In the genomic region with DNA sequence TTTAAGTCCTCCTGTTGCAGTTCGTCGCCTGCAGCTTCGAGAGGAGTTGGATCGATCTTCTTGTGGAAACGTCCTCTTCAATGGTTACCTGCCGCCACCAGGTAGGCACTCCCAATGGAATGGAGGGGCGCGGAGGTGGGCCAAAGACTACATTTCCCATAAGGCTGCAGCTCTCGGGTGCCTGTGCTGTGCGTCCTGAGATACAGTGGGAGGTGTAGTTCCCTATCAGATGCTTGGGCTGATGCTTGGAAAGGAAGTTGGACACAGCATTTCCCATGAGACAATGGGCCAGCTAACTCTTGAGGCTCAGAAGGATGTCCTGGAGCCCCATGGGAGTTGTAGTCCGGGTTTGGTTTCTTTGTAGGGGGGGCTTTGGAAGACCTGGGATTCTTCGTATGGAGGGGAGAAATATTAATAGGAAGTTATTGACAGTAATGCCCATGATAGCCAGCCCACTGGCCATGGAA, we compare ENCODE assay signal across 9 cellular contexts. TPM values are rescaled to one million over a fixed set of nuclear protein-coding genes. Genes with fewer than 3 reads are reported as not detected.
DNase-seq lines count a peak whose midpoint lies in the region; ATAC-seq lines count a peak whose summit lies in the region.
"Had no signal": no experiment of that assay in that cellular context is flagged by ENCODE, and none has a peak within 500 bp of the region (broad histone marks: within the 10 kb centered on the region; RNA-seq: fewer than 3 reads in every experiment).

No MANE protein-coding gene starts in this region.

- peaks cover 26% of the 10 kb centered on the region for H3K4me1 Mint-ChIP-seq in activated CD4-positive, alpha-beta T cell treated with anti-CD3 and anti-CD28 coated beads, Interleukin-2, amount 10 ng/mL, durations not matched to agents 7 days and 5 days
- peaks cover 40% of the 10 kb centered on the region for H3K4me1 Mint-ChIP-seq in stimulated activated memory B cell treated with anti-CD40 and anti-IgM and Interleukin-4, amounts not matched to agents 10 μg/mL and 1 μg/mL and 100 μg/mL, for 72 hours

- no peaks in the 10 kb centered on the region for H3K27me3 Mint-ChIP-seq in activated CD4-positive, alpha-beta T cell treated with anti-CD3 and anti-CD28 coated beads, Interleukin-2, amount 10 ng/mL, durations not matched to agents 7 days and 5 days
- no peaks in the 10 kb centered on the region for H3K27me3 Mint-ChIP-seq in stimulated activated memory B cell treated with anti-CD40 and anti-IgM and Interleukin-4, amounts not matched to agents 10 μg/mL and 1 μg/mL and 100 μg/mL, for 72 hours

- DNase-seq in activated CD4-positive, alpha-beta T cell treated with anti-CD3 and anti-CD28 coated beads, Interleukin-2, amount 10 ng/mL, durations not matched to agents 7 days and 5 days: no peak
- DNase-seq in activated CD4-positive, alpha-beta T cell treated with anti-CD3 and anti-CD28 coated beads for 4 hours: no peak
- peak; percentile 89 for DNase-seq in NCI-H82 (lab: John Stamatoyannopoulos, UW)
- peak; percentile 78 for DNase-seq in cerebellar cortex (ENCODE audit: low spot score)
- DNase-seq in stimulated activated CD4-positive, alpha-beta T cell treated with anti-CD3 and anti-CD28 coated beads, Interleukin-4, amount 100 ng/mL, for 4 hours: no peak
- no peak for DNase-seq in stimulated activated naive CD4-positive, alpha-beta T cell treated with Interleukin-2 at 50 U/mL for 16 hours (lab: John Stamatoyannopoulos, UW)
- no peak for DNase-seq in stimulated activated CD8-positive, alpha-beta memory T cell treated with anti-CD3 and anti-CD28 coated beads, Interleukin-4, amount 100 ng/mL, for 48 hours
- DNase-seq: GF-D8 had no signal

- peak overlapping the region; percentile 87 for H3K4me3 Mint-ChIP-seq in activated CD4-positive, alpha-beta T cell treated with anti-CD3 and anti-CD28 coated beads, Interleukin-2, amount 10 ng/mL, durations not matched to agents 7 days and 5 days
- H3K4me3 Mint-ChIP-seq in stimulated activated memory B cell treated with anti-CD40 and anti-IgM and Interleukin-4, amounts not matched to agents 10 μg/mL and 1 μg/mL and 100 μg/mL, for 72 hours: peak overlapping the region; percentile 80

- peaks cover 30% of the 10 kb centered on the region for H3K36me3 Mint-ChIP-seq in activated CD4-positive, alpha-beta T cell treated with anti-CD3 and anti-CD28 coated beads, Interleukin-2, amount 10 ng/mL, durations not matched to agents 7 days and 5 days (ENCODE audit: low read depth)
- H3K36me3 Mint-ChIP-seq in stimulated activated memory B cell treated with anti-CD40 and anti-IgM and Interleukin-4, amounts not matched to agents 10 μg/mL and 1 μg/mL and 100 μg/mL, for 72 hours: peaks cover 47% of the 10 kb centered on the region

- H3K27ac Mint-ChIP-seq in activated CD4-positive, alpha-beta T cell treated with anti-CD3 and anti-CD28 coated beads, Interleukin-2, amount 10 ng/mL, durations not matched to agents 7 days and 5 days: peak overlapping the region; percentile 28
- H3K27ac Mint-ChIP-seq in stimulated activated memory B cell treated with anti-CD40 and anti-IgM and Interleukin-4, amounts not matched to agents 10 μg/mL and 1 μg/mL and 100 μg/mL, for 72 hours: peak overlapping the region; percentile 58

- ATAC-seq in stimulated activated memory B cell treated with anti-CD40 and anti-IgM and Interleukin-4, amounts not matched to agents 10 μg/mL and 1 μg/mL and 100 μg/mL, for 72 hours: no peak

- POLR2A ChIA-PET in activated CD4-positive, alpha-beta T cell treated with anti-CD3 and anti-CD28 coated beads, Interleukin-2, amount 10 ng/mL, durations not matched to agents 7 days and 5 days (lab: Charles Lee): no interaction called here

- CTCF ChIA-PET in activated CD4-positive, alpha-beta T cell treated with anti-CD3 and anti-CD28 coated beads, Interleukin-2, amount 10 ng/mL, durations not matched to agents 7 days and 5 days (lab: Charles Lee): interaction anchor here (1.0 kb wide), 1 partner anchor 15 kb away, joined by 3 read pairs; no protein-coding TSS in a partner anchor

- H3K9me3 Mint-ChIP-seq in activated CD4-positive, alpha-beta T cell treated with anti-CD3 and anti-CD28 coated beads, Interleukin-2, amount 10 ng/mL, durations not matched to agents 7 days and 5 days: no peaks in the 10 kb centered on the region
- H3K9me3 Mint-ChIP-seq in stimulated activated memory B cell treated with anti-CD40 and anti-IgM and Interleukin-4, amounts not matched to agents 10 μg/mL and 1 μg/mL and 100 μg/mL, for 72 hours: no peaks in the 10 kb centered on the region

RNA-seq across cellular contexts. Expression of a gene that starts 1.8 kb away (rescaled TPM):
- total RNA-seq in activated CD4-positive, alpha-beta T cell treated with anti-CD3 and anti-CD28 coated beads, Interleukin-2, amount 10 ng/mL, durations not matched to agents 7 days and 5 days: 100 to 1,000 TPM; 147 to 158 TPM

RNA-seq across cellular contexts. Expression of a gene that starts 22.7 kb away (rescaled TPM):
- 10 to 100 TPM; 71.3 to 75.7 TPM for total RNA-seq in activated CD4-positive, alpha-beta T cell treated with anti-CD3 and anti-CD28 coated beads, Interleukin-2, amount 10 ng/mL, durations not matched to agents 7 days and 5 days

Comparison
In these comparisons a context has a peak if more than half of its experiments do, and no peak if none do; other contexts are left out.
1. DNase-seq: peak in NCI-H82 (single experiment) and cerebellar cortex (single experiment); none in activated CD4-positive, alpha-beta T cell treated with anti-CD3 and anti-CD28 coated beads, Interleukin-2, amount 10 ng/mL, durations not matched to agents 7 days and 5 days (single experiment), activated CD4-positive, alpha-beta T cell treated with anti-CD3 and anti-CD28 coated beads for 4 hours (0 of 2), stimulated activated CD4-positive, alpha-beta T cell treated with anti-CD3 and anti-CD28 coated beads, Interleukin-4, amount 100 ng/mL, for 4 hours (0 of 2), stimulated activated naive CD4-positive, alpha-beta T cell treated with Interleukin-2 at 50 U/mL for 16 hours (single experiment) and stimulated activated CD8-positive, alpha-beta memory T cell treated with anti-CD3 and anti-CD28 coated beads, Interleukin-4, amount 100 ng/mL, for 48 hours (single experiment).